Comparison of ENCODE assay signal across 8 cellular contexts in the genomic region with DNA sequence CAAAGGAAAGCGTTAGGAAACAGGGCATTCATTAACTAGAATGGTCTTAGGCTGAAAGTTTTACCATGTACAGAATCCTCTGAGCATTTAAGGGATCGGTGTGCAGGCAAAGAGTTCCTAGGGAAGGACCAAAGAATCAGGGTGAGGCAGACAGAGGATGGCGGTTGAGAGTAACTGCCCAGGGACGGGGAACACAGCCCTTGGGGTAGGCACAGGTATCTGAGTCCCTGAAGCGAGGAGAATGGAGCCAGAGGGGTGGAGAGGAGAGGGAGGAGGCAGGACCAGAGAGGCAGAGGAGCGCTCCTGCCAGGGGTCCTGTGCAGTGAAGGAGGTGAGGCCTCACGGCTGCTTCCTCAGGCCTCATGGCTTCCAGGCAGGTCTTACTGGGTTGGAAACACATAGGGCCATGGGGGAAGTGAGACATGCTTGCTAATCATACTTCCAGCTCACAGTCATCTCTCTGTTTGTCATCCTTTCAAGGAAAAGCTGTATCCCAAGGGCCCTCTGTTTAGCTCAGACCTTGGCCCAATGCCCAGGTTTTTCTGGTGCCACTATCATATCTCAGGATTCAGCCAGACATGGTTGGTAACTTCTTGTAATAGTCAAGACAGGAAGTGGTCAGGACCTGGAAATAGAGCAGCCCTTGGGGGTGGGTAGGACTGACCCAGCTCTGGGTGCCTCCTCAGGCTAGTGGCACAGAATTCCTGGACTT. TPM values are rescaled to one million over a fixed set of nuclear protein-coding genes. Genes with fewer than 3 reads are reported as not detected.
DNase-seq lines count a peak whose midpoint lies in the region; ATAC-seq, FAIRE-seq and TF ChIP-seq lines count a peak whose summit lies in the region.

No MANE protein-coding gene starts in this region.

- peak overlapping the region; percentile 75 for H2AFZ ChIP-seq in HCT116 (ENCODE audit: low read depth, low read length, poor library complexity, severe bottlenecking)

- H3K27ac Mint-ChIP-seq in natural killer cell, result no peak overlapping the region

- H3K9me3 ChIP-seq in A549, result no peaks in the 10 kb centered on the region
- no peaks in the 10 kb centered on the region for H3K9me3 ChIP-seq in HCT116 (ENCODE audit: control insufficient read depth in 1 of 2, insufficient read depth in 1 of 2, low read depth in 1 of 2, low read length in 2 of 2)
- no peaks in the 10 kb centered on the region for H3K9me3 ChIP-seq in Panc1 (ENCODE audit: control insufficient read depth, insufficient read depth, low read depth, low read length)

- RAD21 ChIA-PET in HCT116 (lab: Charles Lee; ENCODE audit: low non-redundant PET in 1 of 2, low total read pairs in 2 of 2, uncharacterized antibody in 2 of 2, unreplicated experiment in 2 of 2), result no interaction called here

- intact Hi-C loops in HCT116 (cut with micrococcal nuclease) (no loop called here), Panc1 (cut with micrococcal nuclease; ENCODE audit: unreplicated experiment) (no loop called here), natural killer cell (cut with micrococcal nuclease) (no loop called here)

- in situ Hi-C loops in Panc1 (cut with HindIII; ENCODE audit: low pct_unique_long_range_greater_than_20kb, low sequenced_read_pairs), result no loop called here

- TF ChIP-seq CTCF in A549 (IDR thresholded peaks at IDR 0.05) (no peak), HCT116 (IDR thresholded peaks at IDR 0.05 in 2 of 3, conservative IDR thresholded peaks at IDR 0.05 in 1 of 3; ENCODE audit: borderline replicate concordance in 1 of 3, insufficient read depth in 1 of 3, low read depth in 2 of 3, low read length in 2 of 3) (no peak), Panc1 (IDR thresholded peaks at IDR 0.05) (no peak), natural killer cell (IDR thresholded peaks at IDR 0.05) (no peak)

- DNase-seq in A549 (ENCODE audit: low read depth in 1 of 2, low spot score in 1 of 2) (peak; percentile 50 to 75), HCT116 (ENCODE audit: low read depth, low spot score) (peak; percentile 69), Panc1 (ENCODE audit: low read depth, low spot score) (peak; percentile 87), erythroblast (lab: John Stamatoyannopoulos, UW) (peak; percentile 88 to 91), natural killer cell (no peak), middle frontal gyrus (ENCODE audit: extremely low spot score, low spot score) (no peak), NCI-H146 treated with DMSO at 0.1 percent for 48 hours (lab: John Stamatoyannopoulos, UW; ENCODE audit: unreplicated experiment) (no peak)

- H3K27me3 Mint-ChIP-seq in natural killer cell (ENCODE audit: low read depth in 2 of 2), result peaks cover 0 to 4% of the 10 kb centered on the region in 2 donors

- no peaks in the 10 kb centered on the region for H3K79me2 ChIP-seq in HCT116 (ENCODE audit: insufficient read depth, low read length)

- no peak overlapping the region for H3K9ac ChIP-seq in HCT116 (ENCODE audit: low read length)

- CTCF ChIA-PET in A549 (lab: Yijun Ruan, JAX), result interaction anchor here (5.4 to 9.0 kb wide), 3 partner anchors 10 to 76 kb away, joined by 34 to 60 read pairs (median 37); a partner anchor contains a TSS
- CTCF ChIA-PET in HCT116 (lab: Charles Lee), result interaction anchor here (1.6 kb wide), 1 partner anchor 75 kb away, joined by 5 read pairs; no protein-coding TSS in a partner anchor
- CTCF ChIA-PET in Panc1 (lab: Charles Lee), result no interaction called here

- POLR2A ChIA-PET in A549 (lab: Yijun Ruan, JAX) (interaction anchor here (1.8 kb wide), 1 partner anchor 84 kb away, joined by 6 read pairs; a partner anchor contains a TSS), HCT116 (lab: Charles Lee) (interaction anchor here (0.7 to 1.4 kb wide), 2 partner anchors 10 to 14 kb away, joined by 3 read pairs; a partner anchor contains a TSS), Panc1 (lab: Charles Lee) (no interaction called here)

- H3K4me1 Mint-ChIP-seq in natural killer cell, result peaks cover 15 to 16% of the 10 kb centered on the region in 2 donors

- TF ChIP-seq RAD21 in A549 (conservative IDR thresholded peaks at IDR 0.05 in 1 of 2, IDR thresholded peaks at IDR 0.05 in 1 of 2) (no peak), HCT116 (IDR thresholded peaks at IDR 0.05; ENCODE audit: low read depth) (no peak)

- no TSS peak for BruUV-seq in HCT116 (replicated peaks; lab: Mats Ljungman, UMichigan)
- BruUV-seq in Panc1 (replicated peaks; lab: Mats Ljungman, UMichigan), result no TSS peak

- H3K36me3 Mint-ChIP-seq in natural killer cell, result no peaks in the 10 kb centered on the region

- H3K27me3 ChIP-seq in HCT116 (ENCODE audit: insufficient read depth, low read length) (no peaks in the 10 kb centered on the region), Panc1 (ENCODE audit: control insufficient read depth, insufficient read depth, low read length) (no peaks in the 10 kb centered on the region)

- no peaks in the 10 kb centered on the region for H3K9me2 ChIP-seq in HCT116 (ENCODE audit: insufficient read depth)

- peak; percentile 69 to 84 for ATAC-seq in A549
- peak; percentile 67 for ATAC-seq in HCT116
- ATAC-seq in Panc1, result peak; percentile 96
- ATAC-seq in natural killer cell, result peak in 2 of 3 donors; percentile 29 to 52
- ATAC-seq in HG03469 (IDR thresholded peaks at IDR 0.05; ENCODE audit: unreplicated experiment), result no peak

- TF ChIP-seq POLR2A in A549 (IDR thresholded peaks at IDR 0.05; ENCODE audit: low read length), result no peak
- TF ChIP-seq POLR2A in HCT116 (IDR thresholded peaks at IDR 0.05; ENCODE audit: borderline replicate concordance, extremely low read depth, insufficient read depth, insufficient read length), result no peak
- peak; percentile 15 for TF ChIP-seq POLR2A in erythroblast (IDR thresholded peaks at IDR 0.05; ENCODE audit: low read length)

- no peak for TF ChIP-seq EP300 in A549 (IDR thresholded peaks at IDR 0.05)

- H3K4me2 ChIP-seq in A549, result peak overlapping the region; percentile 35
- peak overlapping the region; percentile 32; the same call in 1 of the 2 replicates for H3K4me2 ChIP-seq in HCT116 (ENCODE audit: low read length)

- no peak for FAIRE-seq in A549 (lab: Jason Lieb, UNC)

- WGBS in A549 (ENCODE audit: missing lambda C conversion rate), result 81% methylated on average over 7 of the region's 7 CpGs

- no peak overlapping the region for H3K4me3 Mint-ChIP-seq in natural killer cell

- H3K4me3 ChIP-seq in A549 (no peak overlapping the region), HCT116 (replicated peaks in 1 of 2; ENCODE audit: low read depth in 1 of 2, low read length in 2 of 2) (no peak overlapping the region), Panc1 (ENCODE audit: low read depth in 2 of 2, low read length in 2 of 2) (no peak overlapping the region)

- H3K36me3 ChIP-seq in HCT116 (ENCODE audit: control insufficient read depth in 1 of 2, insufficient read depth in 2 of 2, low read length in 2 of 2), result no peaks in the 10 kb centered on the region
- no peaks in the 10 kb centered on the region for H3K36me3 ChIP-seq in Panc1 (ENCODE audit: control insufficient read depth, insufficient read depth, low read length)

- H3K4me1 ChIP-seq in A549, result peaks cover 13% of the 10 kb centered on the region
- H3K4me1 ChIP-seq in HCT116 (ENCODE audit: control insufficient read depth in 1 of 2, insufficient read depth in 2 of 2, low read length in 2 of 2), result peaks cover 8 to 16% of the 10 kb centered on the region in 2 experiments
- peaks cover 4% of the 10 kb centered on the region; the same call in 1 of the 2 replicates for H3K4me1 ChIP-seq in Panc1 (ENCODE audit: control insufficient read depth, insufficient read depth, low read length)

- H4K20me1 ChIP-seq in HCT116 (ENCODE audit: insufficient read depth), result no peaks in the 10 kb centered on the region

- no peaks in the 10 kb centered on the region for H3K9me3 Mint-ChIP-seq in natural killer cell

- H3K27ac ChIP-seq in A549 (peak overlapping the region; percentile 53 to 81), HCT116 (ENCODE audit: low read depth, low read length) (peak overlapping the region; percentile 1; the same call in 1 of the 2 replicates), Panc1 (ENCODE audit: low read length) (peak overlapping the region; percentile 26)

TF ChIP-seq in A549, 52 proteins besides CTCF, POLR2A, EP300 and RAD21 (continues in another document):
- no peak for TF ChIP-seq CEBPB (IDR thresholded peaks at IDR 0.05)
- no peak for TF ChIP-seq CBX8 (IDR thresholded peaks at IDR 0.05)

TF ChIP-seq in HCT116, 20 proteins besides CTCF, POLR2A, EP300 and RAD21 (continues in another document):
- TF ChIP-seq YY1 (IDR thresholded peaks at IDR 0.05; ENCODE audit: extremely low read depth, insufficient replicate concordance, low read depth, low read length), result no peak
- TF ChIP-seq EGR1 (IDR thresholded peaks at IDR 0.05; ENCODE audit: low read depth), result no peak

RNA-seq across cellular contexts. Expression of a gene that starts 13.8 kb away (rescaled TPM):
- polyA plus RNA-seq in A549 (2011; rRNA removed) (0.34 and 0.90 TPM in 2 replicates), A549 (2017; fragmentation: RNase III; extraction: RNeasy Plus Mini Kit Qiagen cat#74134 plus additional on column Dnase treatment) (3.7 to 6.2 TPM (median 5.0 TPM) in 3 replicates)
- 0.15 and 0.32 TPM in 2 replicates for polyA plus RNA-seq in A549 (2012; cell fraction: cytosol; rRNA removed)
- 0.18 and 0.29 TPM in 2 replicates for polyA plus RNA-seq in A549 (2012; cell fraction: nucleus; rRNA removed)
- 1.7 and 2.6 TPM in 2 replicates for polyA minus RNA-seq in A549 (2011; rRNA and poly(A)+ RNA removed)
- total RNA-seq in HCT116 (2021; ENCODE audit: unreplicated experiment) (not detected), Panc1 (2021; ENCODE audit: unreplicated experiment) (17.6 TPM), natural killer cell (10 to 100 TPM in 2 of 3 donors, 1 to 10 TPM in 1; 4.2 to 30.6 (median 11.6) TPM)
- polyA plus RNA-seq in HCT116 (2012), result 0.14 and 0.15 TPM in 2 replicates
- polyA plus RNA-seq in Panc1 (2012; ENCODE audit: insufficient read length), result 12.8 TPM

RNA-seq across cellular contexts. Expression of a gene that starts 30.7 kb away (rescaled TPM):
- polyA plus RNA-seq in A549 (2011; rRNA removed) (not detected in 2 replicates), A549 (2017; fragmentation: RNase III; extraction: RNeasy Plus Mini Kit Qiagen cat#74134 plus additional on column Dnase treatment) (not detected in 3 replicates)
- polyA plus RNA-seq in A549 (2012; cell fraction: cytosol; rRNA removed), result 0.05 TPM in 1 of 2 replicates, not detected in the other
- polyA plus RNA-seq in A549 (2012; cell fraction: nucleus; rRNA removed), result 0.20 TPM in 1 of 2 replicates, not detected in the other
- polyA minus RNA-seq in A549 (2011; rRNA and poly(A)+ RNA removed), result 0.62 TPM in 1 of 2 replicates, not detected in the other
- total RNA-seq in HCT116 (2021; ENCODE audit: unreplicated experiment) (0.32 TPM), Panc1 (2021; ENCODE audit: unreplicated experiment) (0.49 TPM), natural killer cell (under 1 TPM in 1 of 3 donors, not detected in 2; 0.33 TPM)
- not detected in 2 replicates for polyA plus RNA-seq in HCT116 (2012)
- not detected for polyA plus RNA-seq in Panc1 (2012; ENCODE audit: insufficient read length)

RNA-seq across cellular contexts. Expression of a gene that starts 50.7 kb away (rescaled TPM):
- polyA plus RNA-seq in A549 (2011; rRNA removed) (132 and 150 TPM in 2 replicates), A549 (2017; fragmentation: RNase III; extraction: RNeasy Plus Mini Kit Qiagen cat#74134 plus additional on column Dnase treatment) (81.6 to 88.0 TPM (median 87.9 TPM) in 3 replicates)
- polyA plus RNA-seq in A549 (2012; cell fraction: cytosol; rRNA removed), result 47.8 and 51.3 TPM in 2 replicates
- 36.0 and 40.9 TPM in 2 replicates for polyA plus RNA-seq in A549 (2012; cell fraction: nucleus; rRNA removed)
- polyA minus RNA-seq in A549 (2011; rRNA and poly(A)+ RNA removed), result 159 and 161 TPM in 2 replicates
- total RNA-seq in HCT116 (2021; ENCODE audit: unreplicated experiment) (191 TPM), Panc1 (2021; ENCODE audit: unreplicated experiment) (97.5 TPM), natural killer cell (10 to 100 TPM; 77.3 to 87.3 (median 78.8) TPM)
- 101 and 123 TPM in 2 replicates for polyA plus RNA-seq in HCT116 (2012)
- polyA plus RNA-seq in Panc1 (2012; ENCODE audit: insufficient read length), result 39.0 TPM

Comparison
In these comparisons a context has a peak if more than half of its experiments do, and no peak if none do; other contexts are left out.
1. DNase-seq: peak in A549 (2 of 2), HCT116 (single experiment), Panc1 (single experiment) and erythroblast (2 of 2); none in natural killer cell (single experiment), middle frontal gyrus (single experiment) and NCI-H146 treated with DMSO at 0.1 percent for 48 hours (single experiment).
2. H3K27ac ChIP-seq: peak in every context shown above with its lines; median percentile 67 in A549; 26 in Panc1; 1 in HCT116.